ENCODE assay signal across 12 cellular contexts in the genomic region with DNA sequence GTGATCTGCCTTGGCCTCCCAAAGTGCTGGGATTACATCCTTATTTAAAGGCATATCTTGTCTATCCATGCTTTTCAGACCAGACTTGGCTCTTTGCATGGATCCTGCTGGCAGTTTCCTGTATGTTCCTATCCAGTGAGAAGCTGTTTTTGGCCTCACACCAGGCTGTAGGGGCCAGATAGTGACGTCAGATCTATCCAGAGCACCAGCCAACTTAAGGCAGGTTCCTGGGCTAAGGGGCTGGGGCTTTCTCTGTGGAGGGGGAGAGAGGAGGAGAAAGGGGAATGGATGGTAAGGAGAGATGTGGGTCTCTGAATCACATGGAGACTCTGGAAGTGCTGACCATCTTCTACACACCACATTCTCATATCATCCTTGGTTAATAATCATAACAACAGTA. TPM values are rescaled to one million over a fixed set of nuclear protein-coding genes. Genes with fewer than 3 reads are reported as not detected.
DNase-seq lines count a peak whose midpoint lies in the region; ATAC-seq and TF ChIP-seq lines count a peak whose summit lies in the region.
"Had no signal": no experiment of that assay in that cellular context is flagged by ENCODE, and none has a peak within 500 bp of the region (broad histone marks: within the 10 kb centered on the region; RNA-seq: fewer than 3 reads in every experiment).

No MANE protein-coding gene starts in this region.

- intact Hi-C loops in CD4-positive, alpha-beta memory T cell (cut with micrococcal nuclease): loop anchor here (10.0 kb wide), 4 partner anchors 132 to 1112 kb away; a partner anchor contains a TSS
- intact Hi-C loops in dendritic cell treated with granulocyte-macrophage colony-stimulating factor and Interleukin-4, amounts not matched to agents 40 ng/mL and 50 ng/mL, for 4 days (cut with micrococcal nuclease): no loop called here
- intact Hi-C loops in breast epithelium (cut with DNase I; ENCODE audit: low total_unique reads): no loop called here

- no peak overlapping the region for H3K27ac ChIP-seq in CD4-positive, alpha-beta memory T cell (ENCODE audit: low read depth, low read length)
- peak overlapping the region in 1 of 2 donors; percentile 44 for H3K27ac ChIP-seq in breast epithelium

- POLR2A ChIA-PET in CD4-positive, alpha-beta memory T cell (lab: Charles Lee; ENCODE audit: partially characterized antibody): no interaction called here
- POLR2A ChIA-PET in naive thymus-derived CD8-positive, alpha-beta T cell (lab: Charles Lee): no interaction called here

- H3K9me3 Mint-ChIP-seq in CD4-positive, alpha-beta memory T cell: no peaks in the 10 kb centered on the region
- no peaks in the 10 kb centered on the region for H3K9me3 Mint-ChIP-seq in dendritic cell treated with granulocyte-macrophage colony-stimulating factor and Interleukin-4, amounts not matched to agents 40 ng/mL and 50 ng/mL, for 4 days
- no peaks in the 10 kb centered on the region for H3K9me3 Mint-ChIP-seq in naive thymus-derived CD8-positive, alpha-beta T cell

- no peak for DNase-seq in CD4-positive, alpha-beta memory T cell
- peak; percentile 67 for DNase-seq in MG63
- no peak for DNase-seq in naive thymus-derived CD8-positive, alpha-beta T cell
- no peak for DNase-seq in activated CD4-positive, CD25-positive, alpha-beta regulatory T cell treated with anti-CD3 and anti-CD28 coated beads, Interleukin-2, amount 50 U/mL, for 72 hours
- DNase-seq in NK-92 treated with Interleukin-12 subunit alpha and Interleukin-12 subunit beta, amount 100 ng/mL, for 24 hours (lab: John Stamatoyannopoulos, UW): no peak
- DNase-seq in breast epithelium (ENCODE audit: low spot score in 2 of 2): no peak
- DNase-seq: foreskin melanocyte; stimulated activated CD4-positive, alpha-beta T cell treated with anti-CD3 and anti-CD28 coated beads, Interleukin-2, amount 100 ng/mL, for 24 hours; stimulated activated naive CD4-positive, alpha-beta T cell had no signal

- H3K36me3 ChIP-seq in CD4-positive, alpha-beta memory T cell (ENCODE audit: insufficient read depth, low read length): no peaks in the 10 kb centered on the region
- H3K36me3 ChIP-seq in MG63 (no peaks in the 10 kb centered on the region), breast epithelium (no peaks in the 10 kb centered on the region)

- H3K27me3 ChIP-seq in CD4-positive, alpha-beta memory T cell (ENCODE audit: insufficient read depth, low read length): no peaks in the 10 kb centered on the region
- no peaks in the 10 kb centered on the region for H3K27me3 ChIP-seq in MG63
- H3K27me3 ChIP-seq in breast epithelium: no peaks in the 10 kb centered on the region

- CTCF ChIA-PET in CD4-positive, alpha-beta memory T cell (lab: Charles Lee; ENCODE audit: partially characterized antibody): interaction anchor here (1.5 kb wide), 1 partner anchor 10 kb away, joined by 3 read pairs; no protein-coding TSS in a partner anchor

- H3K4me3 Mint-ChIP-seq in CD4-positive, alpha-beta memory T cell: peak overlapping the region in 3 of 8 donors; percentile 2 to 24 (median 4)
- no peak overlapping the region for H3K4me3 Mint-ChIP-seq in dendritic cell treated with granulocyte-macrophage colony-stimulating factor and Interleukin-4, amounts not matched to agents 40 ng/mL and 50 ng/mL, for 4 days
- H3K4me3 Mint-ChIP-seq in naive thymus-derived CD8-positive, alpha-beta T cell: peak overlapping the region in 8 of 10 donors; percentile 1 to 56 (median 20)

- H3K27ac Mint-ChIP-seq in CD4-positive, alpha-beta memory T cell: peak overlapping the region in 5 of 7 donors; percentile 30 to 72 (median 55)
- H3K27ac Mint-ChIP-seq in dendritic cell treated with granulocyte-macrophage colony-stimulating factor and Interleukin-4, amounts not matched to agents 40 ng/mL and 50 ng/mL, for 4 days: peak overlapping the region; percentile 33
- peak overlapping the region; percentile 23 to 88 (median 81) for H3K27ac Mint-ChIP-seq in naive thymus-derived CD8-positive, alpha-beta T cell

- H3K4me3 ChIP-seq in CD4-positive, alpha-beta memory T cell (ENCODE audit: low read length in 2 of 2): no peak overlapping the region
- H3K4me3 ChIP-seq in MG63 (no peak overlapping the region), breast epithelium (no peak overlapping the region)

- no peak for TF ChIP-seq CTCF in breast epithelium (IDR thresholded peaks at IDR 0.05)

- H3K36me3 Mint-ChIP-seq in CD4-positive, alpha-beta memory T cell: peaks cover 0 to 12% of the 10 kb centered on the region in 2 donors
- peaks cover 6% of the 10 kb centered on the region for H3K36me3 Mint-ChIP-seq in dendritic cell treated with granulocyte-macrophage colony-stimulating factor and Interleukin-4, amounts not matched to agents 40 ng/mL and 50 ng/mL, for 4 days (ENCODE audit: low read depth)
- H3K36me3 Mint-ChIP-seq in naive thymus-derived CD8-positive, alpha-beta T cell: peaks cover 0 to 5% (median 3%) of the 10 kb centered on the region in 3 donors

- peaks cover 35% of the 10 kb centered on the region for H3K4me1 ChIP-seq in CD4-positive, alpha-beta memory T cell (ENCODE audit: insufficient read depth, low read length)
- no peaks in the 10 kb centered on the region for H3K4me1 ChIP-seq in breast epithelium

- H3K27me3 Mint-ChIP-seq in CD4-positive, alpha-beta memory T cell: no peaks in the 10 kb centered on the region
- no peaks in the 10 kb centered on the region for H3K27me3 Mint-ChIP-seq in dendritic cell treated with granulocyte-macrophage colony-stimulating factor and Interleukin-4, amounts not matched to agents 40 ng/mL and 50 ng/mL, for 4 days
- H3K27me3 Mint-ChIP-seq in naive thymus-derived CD8-positive, alpha-beta T cell: no peaks in the 10 kb centered on the region

- H3K4me1 Mint-ChIP-seq in CD4-positive, alpha-beta memory T cell: peaks cover 21 to 27% (median 24%) of the 10 kb centered on the region in 4 donors
- peaks cover 23% of the 10 kb centered on the region for H3K4me1 Mint-ChIP-seq in dendritic cell treated with granulocyte-macrophage colony-stimulating factor and Interleukin-4, amounts not matched to agents 40 ng/mL and 50 ng/mL, for 4 days (ENCODE audit: low read depth)
- peaks cover 21 to 42% (median 36%) of the 10 kb centered on the region in 4 donors for H3K4me1 Mint-ChIP-seq in naive thymus-derived CD8-positive, alpha-beta T cell

- ATAC-seq in naive thymus-derived CD8-positive, alpha-beta T cell: no peak
- ATAC-seq in GM18502 (IDR thresholded peaks at IDR 0.05; ENCODE audit: poor library complexity, unreplicated experiment): no peak
- ATAC-seq: left lobe of liver had no signal

- no peak for TF ChIP-seq POLR2A in breast epithelium (IDR thresholded peaks at IDR 0.05)

- no peaks in the 10 kb centered on the region for H3K9me3 ChIP-seq in CD4-positive, alpha-beta memory T cell (ENCODE audit: control insufficient read depth in 1 of 2, low read length in 2 of 2)
- no peaks in the 10 kb centered on the region for H3K9me3 ChIP-seq in MG63
- H3K9me3 ChIP-seq in breast epithelium: no peaks in the 10 kb centered on the region

RNA-seq across cellular contexts. Expression of a gene that starts 2.1 kb away (rescaled TPM):
- 10 to 100 TPM; 26.2 to 27.1 TPM for total RNA-seq in CD4-positive, alpha-beta memory T cell
- polyA plus RNA-seq in CD4-positive, alpha-beta memory T cell: 10 to 100 TPM in 1 of 2 donors, 1 to 10 TPM in 1; 4.8 to 11.9 TPM
- total RNA-seq in MG63 (2014; rRNA removed; shearing (Covaris generic); ENCODE audit: low replicate concordance): 0.40 and 1.2 TPM in 2 replicates
- 10 to 100 TPM; 55.6 to 57.2 TPM for total RNA-seq in naive thymus-derived CD8-positive, alpha-beta T cell
- 10 to 100 TPM; 11.0 to 24.4 (median 16.0) TPM for polyA plus RNA-seq in naive thymus-derived CD8-positive, alpha-beta T cell
- total RNA-seq in breast epithelium: 10 to 100 TPM in 2 of 3 donors, 1 to 10 TPM in 1; 9.4 to 13.1 (median 11.9) TPM
